Comparison of ENCODE assay signal across 8 cellular contexts in the genomic region with DNA sequence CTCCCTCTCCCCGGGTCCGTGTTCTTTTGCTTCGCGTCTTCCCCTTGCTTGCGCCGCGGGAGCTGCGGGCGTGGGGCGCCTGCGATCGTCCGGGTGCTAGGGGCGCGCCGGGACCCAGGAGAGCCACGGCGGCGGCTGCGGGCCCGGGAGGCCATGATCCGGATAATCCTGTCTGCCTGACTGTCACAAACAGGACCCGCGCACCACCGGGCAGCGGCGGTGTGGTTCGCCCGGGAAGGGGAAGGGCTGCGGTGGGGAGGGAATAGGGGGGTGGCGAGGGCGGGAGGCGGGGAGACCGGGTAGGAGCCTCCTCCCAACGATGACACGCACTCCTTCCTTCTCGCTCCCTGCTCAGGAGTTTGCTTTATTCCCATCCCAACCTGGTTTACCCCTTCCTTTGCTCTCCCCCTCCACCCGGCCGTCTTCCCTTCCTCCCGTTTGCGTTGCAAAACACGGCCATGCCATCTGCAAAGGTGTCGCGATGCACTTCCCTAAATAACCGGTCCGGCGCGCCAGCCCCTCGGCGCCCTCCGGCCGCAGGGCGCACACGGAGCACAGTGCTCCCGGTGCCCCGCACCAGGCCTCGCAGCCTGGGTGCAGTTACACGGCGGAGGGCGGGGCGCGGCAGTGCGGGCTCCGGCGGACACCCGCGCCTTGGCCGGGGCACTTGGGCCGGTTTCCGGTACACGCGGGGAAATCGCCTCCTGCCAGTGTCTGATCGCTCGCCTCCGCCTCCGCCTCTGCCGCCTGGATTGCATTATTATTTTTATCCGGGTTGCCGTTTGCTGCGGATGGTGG. TPM values are rescaled to one million over a fixed set of nuclear protein-coding genes. Genes with fewer than 3 reads are reported as not detected.
DNase-seq lines count a peak whose midpoint lies in the region; ATAC-seq and TF ChIP-seq lines count a peak whose summit lies in the region.

No MANE protein-coding gene starts in this region.

- intact Hi-C loops in activated B cell treated with CpG ODN at 0.5 μM for 24 hours (cut with micrococcal nuclease), result loop anchor here (1.0 to 10.0 kb wide), 8 partner anchors 14 to 1508 kb away; a partner anchor contains a TSS

- H3K4me3 Mint-ChIP-seq in activated B cell treated with CpG ODN at 0.5 μM for 24 hours, result peak overlapping the region; percentile 99
- peak overlapping the region; percentile 97 for H3K4me3 Mint-ChIP-seq in central memory CD8-positive, alpha-beta T cell

- H3K27me3 Mint-ChIP-seq in activated B cell treated with CpG ODN at 0.5 μM for 24 hours, result peaks cover 3% of the 10 kb centered on the region
- H3K27me3 Mint-ChIP-seq in central memory CD8-positive, alpha-beta T cell, result no peaks in the 10 kb centered on the region

- POLR2A ChIA-PET in activated B cell treated with CpG ODN at 0.5 μM for 24 hours (lab: Charles Lee), result interaction anchor here (1.1 to 5.1 kb wide), 10 partner anchors 10 to 1510 kb away, joined by 3 to 70 read pairs (median 6); no protein-coding TSS in a partner anchor

- no peaks in the 10 kb centered on the region for H3K36me3 ChIP-seq in kidney epithelial cell (ENCODE audit: control insufficient read depth, insufficient read depth, low read length)

- peak overlapping the region; percentile 98 for H3K27ac Mint-ChIP-seq in activated B cell treated with CpG ODN at 0.5 μM for 24 hours
- peak overlapping the region; percentile 97 for H3K27ac Mint-ChIP-seq in central memory CD8-positive, alpha-beta T cell (ENCODE audit: low read depth)

- peak; percentile 13 for DNase-seq in NCI-H510A treated with DMSO at 0.1 percent for 48 hours (lab: John Stamatoyannopoulos, UW)
- DNase-seq in NCI-H510A (lab: John Stamatoyannopoulos, UW), result no peak
- DNase-seq in NCI-H146 treated with DMSO at 0.1 percent for 48 hours (lab: John Stamatoyannopoulos, UW; ENCODE audit: unreplicated experiment), result peak; percentile 52
- DNase-seq in activated B cell treated with CpG ODN at 0.5 μM for 24 hours, result peak; percentile 68
- DNase-seq in central memory CD8-positive, alpha-beta T cell (ENCODE audit: low spot score in 2 of 2), result peak; percentile 20 to 37
- no peak for DNase-seq in kidney epithelial cell (ENCODE audit: low read depth)
- peak; percentile 32 to 58 (median 34) for DNase-seq in stimulated activated CD4-positive, alpha-beta T cell treated with anti-CD3 and anti-CD28 coated beads, Interleukin-12 subunit alpha, Interleukin-12 subunit beta, amount 100 ng/mL, for 48 hours (ENCODE audit: low read depth in 2 of 3, low spot score in 1 of 3)

- H3K4me1 Mint-ChIP-seq in activated B cell treated with CpG ODN at 0.5 μM for 24 hours, result peaks cover 38% of the 10 kb centered on the region
- H3K4me1 Mint-ChIP-seq in central memory CD8-positive, alpha-beta T cell, result peaks cover 42% of the 10 kb centered on the region

- CTCF ChIA-PET in activated B cell treated with CpG ODN at 0.5 μM for 24 hours (lab: Charles Lee), result interaction anchor here (1.7 kb wide), 1 partner anchor 38 kb away, joined by 5 read pairs; no protein-coding TSS in a partner anchor

- no peaks in the 10 kb centered on the region for H3K9me3 Mint-ChIP-seq in activated B cell treated with CpG ODN at 0.5 μM for 24 hours
- no peaks in the 10 kb centered on the region for H3K9me3 Mint-ChIP-seq in central memory CD8-positive, alpha-beta T cell

- peaks cover 18% of the 10 kb centered on the region for H3K36me3 Mint-ChIP-seq in activated B cell treated with CpG ODN at 0.5 μM for 24 hours (ENCODE audit: low read depth)
- peaks cover 32% of the 10 kb centered on the region for H3K36me3 Mint-ChIP-seq in central memory CD8-positive, alpha-beta T cell (ENCODE audit: insufficient read depth)

- no peak for TF ChIP-seq CTCF in activated B cell treated with CpG ODN at 0.5 μM for 24 hours (IDR thresholded peaks at IDR 0.05)
- TF ChIP-seq CTCF in kidney epithelial cell (IDR thresholded peaks at IDR 0.05; ENCODE audit: insufficient read depth, low read length, poor library complexity, severe bottlenecking), result no peak

- peak overlapping the region; percentile 63 for H3K4me3 ChIP-seq in kidney epithelial cell (ENCODE audit: low read depth, low read length)

- no peaks in the 10 kb centered on the region for H3K27me3 ChIP-seq in kidney epithelial cell (ENCODE audit: control insufficient read depth, insufficient read depth, low read length)

- peak; percentile 10 for ATAC-seq in activated B cell treated with CpG ODN at 0.5 μM for 24 hours (ENCODE audit: low read depth)
- ATAC-seq in central memory CD8-positive, alpha-beta T cell (replicated peaks; ENCODE audit: extremely low read depth, poor library complexity, severe bottlenecking), result peak; percentile 1
- ATAC-seq in GM18873 (IDR thresholded peaks at IDR 0.05; ENCODE audit: low FRiP score, unreplicated experiment), result no peak

RNA-seq across cellular contexts. Expression of a gene that starts 1.5 kb away (rescaled TPM):
- total RNA-seq in activated B cell treated with CpG ODN at 0.5 μM for 24 hours (235 and 238 TPM in 2 replicates), kidney epithelial cell (30.1 and 34.3 TPM in 2 replicates)

Comparison
In these comparisons a context has a peak if more than half of its experiments do, and no peak if none do; other contexts are left out.
1. DNase-seq: peak in NCI-H510A treated with DMSO at 0.1 percent for 48 hours (single experiment), NCI-H146 treated with DMSO at 0.1 percent for 48 hours (single experiment), activated B cell treated with CpG ODN at 0.5 μM for 24 hours (single experiment), central memory CD8-positive, alpha-beta T cell (2 of 2) and stimulated activated CD4-positive, alpha-beta T cell treated with anti-CD3 and anti-CD28 coated beads, Interleukin-12 subunit alpha, Interleukin-12 subunit beta, amount 100 ng/mL, for 48 hours (3 of 3); none in NCI-H510A (single experiment) and kidney epithelial cell (single experiment).